In genomic region chr7:99579281-99579955, GRCh38 we compare ENCODE assay signal across 8 cellular contexts. TPM values are rescaled to one million over a fixed set of nuclear protein-coding genes. Genes with fewer than 3 reads are reported as not detected.
DNase-seq lines count a peak whose midpoint lies in the region; ATAC-seq and TF ChIP-seq lines count a peak whose summit lies in the region.

No MANE protein-coding gene starts in this region.

- TF ChIP-seq CTCF in colonic mucosa (IDR thresholded peaks at IDR 0.05), result no peak

- no peaks in the 10 kb centered on the region for H3K27me3 ChIP-seq in colonic mucosa
- no peaks in the 10 kb centered on the region for H3K27me3 ChIP-seq in naive thymus-derived CD4-positive, alpha-beta T cell (ENCODE audit: control insufficient read depth in 2 of 2, insufficient read depth in 2 of 2, low read length in 2 of 2)

- no peaks in the 10 kb centered on the region for H3K4me1 ChIP-seq in colonic mucosa
- H3K4me1 ChIP-seq in naive thymus-derived CD4-positive, alpha-beta T cell (ENCODE audit: control insufficient read depth in 2 of 2, insufficient read depth in 2 of 2, low read length in 2 of 2), result peaks cover 3 to 4% of the 10 kb centered on the region in 2 donors

- POLR2A ChIA-PET in naive thymus-derived CD4-positive, alpha-beta T cell (lab: Charles Lee), result interaction anchor here (0.6 to 3.8 kb wide), 7 partner anchors 9 to 1746 kb away, joined by 3 to 37 read pairs (median 5); partner anchors contain the start of genes ZKSCAN5, ZNF655 and ZSCAN25

- H3K4me3 Mint-ChIP-seq in stimulated activated naive CD8-positive, alpha-beta T cell treated with anti-CD3 and anti-CD28 coated beads, Interleukin-15, Interleukin-2, amounts not matched to agents 100 ng/mL and 50 ng/mL, for 24 hours, result peak overlapping the region; percentile 84
- H3K4me3 Mint-ChIP-seq in naive thymus-derived CD4-positive, alpha-beta T cell, result peak overlapping the region; percentile 87 to 98 (median 94)

- no peaks in the 10 kb centered on the region for H3K36me3 ChIP-seq in colonic mucosa
- no peaks in the 10 kb centered on the region for H3K36me3 ChIP-seq in naive thymus-derived CD4-positive, alpha-beta T cell (ENCODE audit: control insufficient read depth in 2 of 3, insufficient read depth in 3 of 3, low read length in 3 of 3)

- CTCF ChIA-PET in naive thymus-derived CD4-positive, alpha-beta T cell (lab: Charles Lee), result interaction anchor here (1.1 to 1.4 kb wide), 2 partner anchors 54 to 75 kb away, joined by 4 to 5 read pairs; partner anchors contain the start of gene ZKSCAN5

- H3K9me3 ChIP-seq in colonic mucosa, result no peaks in the 10 kb centered on the region
- H3K9me3 ChIP-seq in naive thymus-derived CD4-positive, alpha-beta T cell (ENCODE audit: control insufficient read depth in 2 of 3, low read length in 3 of 3), result no peaks in the 10 kb centered on the region

- H3K36me3 Mint-ChIP-seq in stimulated activated naive CD8-positive, alpha-beta T cell treated with anti-CD3 and anti-CD28 coated beads, Interleukin-15, Interleukin-2, amounts not matched to agents 100 ng/mL and 50 ng/mL, for 24 hours (ENCODE audit: low read depth), result no peaks in the 10 kb centered on the region
- peaks cover 0 to 4% (median 0%) of the 10 kb centered on the region in 5 donors for H3K36me3 Mint-ChIP-seq in naive thymus-derived CD4-positive, alpha-beta T cell

- H3K9me3 Mint-ChIP-seq in stimulated activated naive CD8-positive, alpha-beta T cell treated with anti-CD3 and anti-CD28 coated beads, Interleukin-15, Interleukin-2, amounts not matched to agents 100 ng/mL and 50 ng/mL, for 24 hours, result no peaks in the 10 kb centered on the region
- H3K9me3 Mint-ChIP-seq in naive thymus-derived CD4-positive, alpha-beta T cell, result no peaks in the 10 kb centered on the region

- peak overlapping the region; percentile 57 for H3K4me3 ChIP-seq in colonic mucosa
- peak overlapping the region; percentile 77 for H3K4me3 ChIP-seq in naive thymus-derived CD4-positive, alpha-beta T cell (ENCODE audit: low read length)

- H3K9ac ChIP-seq in colonic mucosa (ENCODE audit: low read depth in 2 of 2, low read length in 2 of 2), result peak overlapping the region; percentile 59 to 72

- intact Hi-C loops in colonic mucosa (cut with DNase I), result no loop called here
- intact Hi-C loops in naive thymus-derived CD4-positive, alpha-beta T cell (cut with micrococcal nuclease), result no loop called here

- no peak overlapping the region for H3K27ac ChIP-seq in colonic mucosa
- H3K27ac ChIP-seq in naive thymus-derived CD4-positive, alpha-beta T cell (ENCODE audit: low read depth, low read length), result peak overlapping the region; percentile 73

- H3K27ac Mint-ChIP-seq in stimulated activated naive CD8-positive, alpha-beta T cell treated with anti-CD3 and anti-CD28 coated beads, Interleukin-15, Interleukin-2, amounts not matched to agents 100 ng/mL and 50 ng/mL, for 24 hours, result peak overlapping the region; percentile 31
- H3K27ac Mint-ChIP-seq in naive thymus-derived CD4-positive, alpha-beta T cell, result peak overlapping the region in 7 of 9 donors; percentile 15 to 87 (median 77)

- no peaks in the 10 kb centered on the region for H3K27me3 Mint-ChIP-seq in stimulated activated naive CD8-positive, alpha-beta T cell treated with anti-CD3 and anti-CD28 coated beads, Interleukin-15, Interleukin-2, amounts not matched to agents 100 ng/mL and 50 ng/mL, for 24 hours
- peaks cover 0 to 3% (median 0%) of the 10 kb centered on the region in 5 donors for H3K27me3 Mint-ChIP-seq in naive thymus-derived CD4-positive, alpha-beta T cell

- ATAC-seq in stimulated activated naive CD8-positive, alpha-beta T cell treated with anti-CD3 and anti-CD28 coated beads, Interleukin-15, Interleukin-2, amounts not matched to agents 100 U/mL and 50 U/mL, for 24 hours, result no peak
- ATAC-seq in naive thymus-derived CD4-positive, alpha-beta T cell, result no peak
- no peak for ATAC-seq in GM19035 (IDR thresholded peaks at IDR 0.05; ENCODE audit: unreplicated experiment)
- ATAC-seq in GM19395 (IDR thresholded peaks at IDR 0.05; ENCODE audit: unreplicated experiment), result no peak

- peaks cover 17% of the 10 kb centered on the region for H3K4me1 Mint-ChIP-seq in stimulated activated naive CD8-positive, alpha-beta T cell treated with anti-CD3 and anti-CD28 coated beads, Interleukin-15, Interleukin-2, amounts not matched to agents 100 ng/mL and 50 ng/mL, for 24 hours (ENCODE audit: low read depth)
- H3K4me1 Mint-ChIP-seq in naive thymus-derived CD4-positive, alpha-beta T cell, result peaks cover 0 to 24% (median 17%) of the 10 kb centered on the region in 7 donors

- no peak for DNase-seq in stimulated activated naive CD8-positive, alpha-beta T cell treated with anti-CD3 and anti-CD28 coated beads, Interleukin-15, Interleukin-2, amounts not matched to agents 100 U/mL and 50 U/mL, for 24 hours
- no peak for DNase-seq in colonic mucosa
- DNase-seq in naive thymus-derived CD4-positive, alpha-beta T cell, result peak in 1 of 9 donors; percentile 20
- DNase-seq in activated gamma-delta T cell treated with Interleukin-2 at 50 U/mL for 16 hours, result no peak
- no peak for DNase-seq in HuH-7.5 (ENCODE audit: low spot score)

RNA-seq across cellular contexts. Expression of gene TMEM225B, which starts 18.6 kb away (rescaled TPM):
- total RNA-seq in colonic mucosa, result under 1 TPM in 1 of 2 donors, not detected in 1; 0.74 TPM
- total RNA-seq in naive thymus-derived CD4-positive, alpha-beta T cell, result 1 to 10 TPM in 1 of 5 experiments, under 1 TPM in 3, not detected in 1; 0.80 to 1.9 (median 0.90) TPM
- 1 to 10 TPM in 1 of 2 donors, under 1 TPM in 1; 0.44 to 2.5 TPM for polyA plus RNA-seq in naive thymus-derived CD4-positive, alpha-beta T cell

RNA-seq across cellular contexts. Expression of gene ZNF655, which starts 21.0 kb away (rescaled TPM):
- total RNA-seq in colonic mucosa, result 10 to 100 TPM; 41.8 to 50.7 TPM
- 100 to 1,000 TPM; 110 to 165 (median 157) TPM for total RNA-seq in naive thymus-derived CD4-positive, alpha-beta T cell
- polyA plus RNA-seq in naive thymus-derived CD4-positive, alpha-beta T cell, result 10 to 100 TPM; 65.8 to 81.7 TPM

RNA-seq across cellular contexts. Expression of gene FAM200A, which starts 27.5 kb away (rescaled TPM):
- total RNA-seq in colonic mucosa, result 1 to 10 TPM; 4.1 to 5.0 TPM
- 10 to 100 TPM in 2 of 5 experiments, 1 to 10 TPM in 3; 1.9 to 13.6 (median 5.0) TPM for total RNA-seq in naive thymus-derived CD4-positive, alpha-beta T cell
- polyA plus RNA-seq in naive thymus-derived CD4-positive, alpha-beta T cell, result 1 to 10 TPM; 5.9 to 7.6 TPM

RNA-seq across cellular contexts. Expression of gene ZSCAN25, which starts 37.3 kb away (rescaled TPM):
- 10 to 100 TPM; 10.4 to 20.2 TPM for total RNA-seq in colonic mucosa
- 10 to 100 TPM; 33.9 to 51.6 (median 43.8) TPM for total RNA-seq in naive thymus-derived CD4-positive, alpha-beta T cell
- 10 to 100 TPM; 15.5 to 20.6 TPM for polyA plus RNA-seq in naive thymus-derived CD4-positive, alpha-beta T cell
